Comparison of ENCODE assay signal across 1 cellular context in the genomic region with DNA sequence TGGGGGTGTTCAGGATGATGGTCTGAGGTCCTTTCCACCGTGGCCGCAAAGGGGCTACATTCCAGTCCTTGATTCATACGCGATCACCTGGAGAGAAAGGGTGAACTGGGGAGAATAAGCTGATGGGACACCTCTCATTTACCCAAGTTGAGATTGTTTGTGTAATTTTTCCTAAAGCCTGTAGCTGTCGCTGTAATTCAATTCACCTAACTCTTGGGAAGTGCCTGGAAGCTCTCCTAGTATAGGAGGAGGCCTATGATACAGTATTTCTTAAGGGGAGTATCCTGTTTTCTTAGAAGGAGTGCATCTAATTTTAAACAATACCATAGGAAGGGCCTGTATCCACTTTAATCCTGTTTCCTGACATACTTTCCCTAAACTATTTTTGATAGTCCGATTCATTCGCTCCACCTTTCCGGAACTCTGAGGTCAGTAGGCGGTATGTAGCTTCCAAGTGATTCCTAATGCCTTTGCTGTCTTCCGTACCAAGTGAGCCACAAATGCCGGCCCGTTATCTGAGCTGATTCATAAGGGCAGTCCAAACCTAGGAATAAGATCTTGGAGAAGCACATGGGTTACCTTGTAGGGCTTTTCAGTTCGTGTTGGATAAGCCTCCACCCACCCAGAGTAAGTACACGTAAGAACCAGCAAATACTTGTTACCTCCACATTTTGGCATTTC.
A peak's percentile ranks its signal among the peaks of the same experiment; 100 is the strongest.
TF ChIP-seq lines count a peak whose summit lies in the region.

No MANE protein-coding gene starts in this region.

TF ChIP-seq in IMR-90, 13 proteins besides CTCF, POLR2A, EP300 and RAD21:
- TF ChIP-seq SMC3 (IDR thresholded peaks at IDR 0.05; ENCODE audit: low read depth, low read length) = peak; percentile 28; the same call in 1 of the 2 replicates
